8 cellular contexts compared by ENCODE assay signal in the genomic region with DNA sequence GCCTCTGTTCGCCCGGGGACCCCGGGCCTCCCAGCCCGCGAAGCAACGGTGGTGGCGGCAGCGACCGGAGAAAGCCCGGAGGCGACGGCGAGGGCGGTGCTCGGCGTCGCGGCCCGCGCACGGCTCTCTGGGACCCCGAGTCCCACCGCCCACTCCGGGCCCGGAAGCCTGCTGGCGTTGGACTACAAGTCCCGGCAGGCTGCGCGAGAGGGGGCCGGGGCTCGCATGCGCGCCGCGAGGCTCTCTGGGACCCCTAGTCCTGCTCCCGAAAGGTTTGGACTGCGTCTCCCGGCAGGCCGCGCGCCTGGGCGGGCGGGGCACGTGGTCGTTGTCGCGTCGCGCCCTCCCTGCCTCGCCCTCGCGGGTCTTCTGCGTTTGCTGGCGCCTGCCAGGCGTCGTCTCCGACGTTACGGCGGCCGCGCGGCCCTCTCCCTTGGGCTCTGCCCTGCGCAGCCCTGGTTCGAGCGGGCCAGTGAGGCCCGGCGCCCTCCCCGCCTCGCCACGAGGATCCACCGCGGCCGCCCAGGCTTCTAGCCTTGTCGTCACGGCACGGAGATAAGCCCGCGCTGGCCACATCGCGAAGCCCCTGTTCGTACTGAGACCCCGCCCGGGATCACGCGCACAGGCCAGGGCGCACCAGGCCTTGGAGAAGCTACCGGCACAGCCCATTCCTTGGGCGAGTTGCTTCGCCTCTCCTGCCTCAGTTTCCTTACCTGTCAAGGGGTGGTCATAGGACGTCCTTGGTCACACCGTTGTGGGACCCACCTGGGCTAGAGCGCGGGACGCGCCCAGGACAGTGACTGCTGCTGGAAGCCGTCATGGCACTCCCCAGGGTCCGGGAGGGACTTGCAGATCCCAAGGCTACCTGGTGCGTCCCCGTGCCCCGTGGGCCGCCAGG. TPM values are rescaled to one million over a fixed set of nuclear protein-coding genes. Genes with fewer than 3 reads are reported as not detected.
A peak's percentile ranks its signal among the peaks of the same experiment; 100 is the strongest.
DNase-seq lines count a peak whose midpoint lies in the region; ATAC-seq, FAIRE-seq and TF ChIP-seq lines count a peak whose summit lies in the region.

STK25 (minus strand) TSS at position 75 of the 898 bp plus-strand sequence. CDS start 549 bp downstream, outside the sequence.

- in situ Hi-C loops in ACHN (cut with HindIII; ENCODE audit: low pct_ligation_motif_present, low pct_unique_long_range_greater_than_20kb, low sequenced_read_pairs) = no loop called here

- H3K4me1 ChIP-seq in breast epithelium (peaks cover 3 to 16% of the 10 kb centered on the region in 2 donors), iPS-20b (ENCODE audit: insufficient read depth, low read length) (peaks cover 3% of the 10 kb centered on the region), small intestine (ENCODE audit: control insufficient read depth in 2 of 2, insufficient read depth in 1 of 2, low read depth in 1 of 2, low read length in 1 of 2) (peaks cover 0 to 6% of the 10 kb centered on the region in 2 donors)

- H3K27ac ChIP-seq in VCaP (peak within 1 kb of the TSS; percentile 91), breast epithelium (peak within 1 kb of the TSS; percentile 85 to 89), iPS-20b (ENCODE audit: low read length) (no peak within 1 kb of the TSS), small intestine (ENCODE audit: low read depth in 1 of 2, low read length in 1 of 2) (peak within 1 kb of the TSS; percentile 27 to 83)

- H3K27me3 ChIP-seq in breast epithelium (no peaks in the 10 kb centered on the region), iPS-20b (ENCODE audit: insufficient read depth, low read length) (peaks cover 12% of the 10 kb centered on the region), small intestine (ENCODE audit: control insufficient read depth in 2 of 2, insufficient read depth in 2 of 2, low read length in 2 of 2) (no peaks in the 10 kb centered on the region)

- peak; percentile 82 for ATAC-seq in GM18870 (IDR thresholded peaks at IDR 0.05; ENCODE audit: unreplicated experiment)
- ATAC-seq in HG03135 (IDR thresholded peaks at IDR 0.05; ENCODE audit: unreplicated experiment) = peak; percentile 94

- peak within 1 kb of the TSS; percentile 78 for H3K9ac ChIP-seq in iPS-20b (ENCODE audit: low read depth, low read length)

- H3K36me3 ChIP-seq in breast epithelium (no peaks in the 10 kb centered on the region), iPS-20b (ENCODE audit: insufficient read depth, low read depth, low read length) (no peaks in the 10 kb centered on the region; the same call in 1 of the 2 replicates), small intestine (ENCODE audit: control insufficient read depth in 2 of 2, insufficient read depth in 2 of 2, low read length in 2 of 2) (peaks cover 0 to 1% of the 10 kb centered on the region in 2 donors)

- TF ChIP-seq POLR2A in breast epithelium (IDR thresholded peaks at IDR 0.05) = peak; percentile 28

- FAIRE-seq in small intestine (lab: Jason Lieb, UNC) = no peak

- H3K9me3 ChIP-seq in breast epithelium (no peaks in the 10 kb centered on the region), iPS-20b (ENCODE audit: insufficient read depth, low read depth, low read length) (no peaks in the 10 kb centered on the region), small intestine (ENCODE audit: control insufficient read depth, low read depth) (no peaks in the 10 kb centered on the region)

- DNase-seq in ACHN = peak; percentile 99
- peak; percentile 95 for DNase-seq in NCI-H2196 treated with DMSO at 0.1 percent for 48 hours (lab: John Stamatoyannopoulos, UW; ENCODE audit: unreplicated experiment)
- peak; percentile 96 to 97 for DNase-seq in breast epithelium (ENCODE audit: low spot score in 2 of 2)
- DNase-seq in small intestine = peak; percentile 97

- no peak for TF ChIP-seq CTCF in VCaP (conservative IDR thresholded peaks at IDR 0.05)
- TF ChIP-seq CTCF in breast epithelium (IDR thresholded peaks at IDR 0.05) = no peak

- H3K4me3 ChIP-seq in breast epithelium = peak within 1 kb of the TSS; percentile 90 to 98 (median 90)
- peak within 1 kb of the TSS; percentile 87 for H3K4me3 ChIP-seq in iPS-20b (ENCODE audit: low read length)
- peak within 1 kb of the TSS; percentile 89 to 97 for H3K4me3 ChIP-seq in small intestine (ENCODE audit: low read depth in 1 of 2, low read length in 2 of 2)

- intact Hi-C loops in breast epithelium (cut with DNase I; ENCODE audit: low total_unique reads) = no loop called here

- 2 to 3% (median 3%) methylated on average over 88 to 102 of the region's 102 CpGs for WGBS in small intestine, 3 donors

RNA-seq across cellular contexts. Expression of gene STK25, which starts in this region (rescaled TPM):
- total RNA-seq in breast epithelium = 100 to 1,000 TPM; 102 to 139 (median 126) TPM
- polyA plus RNA-seq in small intestine = 100 to 1,000 TPM; 125 to 190 (median 175) TPM
